Comparison of ENCODE assay signal across 8 cellular contexts in genomic region chr1:23838401-23838866, GRCh38. TPM values are rescaled to one million over a fixed set of nuclear protein-coding genes. Genes with fewer than 3 reads are reported as not detected.
A peak's percentile ranks its signal among the peaks of the same experiment; 100 is the strongest.
DNase-seq lines count a peak whose midpoint lies in the region; ATAC-seq and TF ChIP-seq lines count a peak whose summit lies in the region.

No MANE protein-coding gene starts in this region.

- ATAC-seq in HG02870 (IDR thresholded peaks at IDR 0.05; ENCODE audit: unreplicated experiment) = no peak

- H2BK12ac ChIP-seq in H9 (ENCODE audit: insufficient read length, low read depth, low read length) = no peak overlapping the region

- no peak overlapping the region for H4K5ac ChIP-seq in H9 (ENCODE audit: insufficient read length, low read depth, low read length)

- peak; percentile 67 to 82 (median 73) for DNase-seq in CD4-positive, alpha-beta memory T cell
- DNase-seq in H9 (peak; percentile 64), NCI-H2227 treated with DMSO at 0.1 percent for 48 hours (lab: John Stamatoyannopoulos, UW) (peak; percentile 47), lower leg skin (ENCODE audit: low spot score in 2 of 2) (peak; percentile 40 to 94)
- peak; percentile 90 for DNase-seq in activated CD4-positive, alpha-beta T cell treated with anti-CD3 and anti-CD28 coated beads, Interleukin-2, amount 10 ng/mL, durations not matched to agents 24 days and 14 days
- peak; percentile 50 to 66 (median 51) for DNase-seq in stimulated activated CD4-positive, alpha-beta T cell treated with anti-CD3 and anti-CD28 coated beads, TNF-alpha, amount 100 ng/mL, for 48 hours (ENCODE audit: low read depth in 3 of 3)

- H3K27ac ChIP-seq in CD4-positive, alpha-beta memory T cell (ENCODE audit: low read depth, low read length) = no peak overlapping the region
- H3K27ac ChIP-seq in H9 (ENCODE audit: insufficient read length, low read depth, low read length) = no peak overlapping the region

- H3K4ac ChIP-seq in H9 (ENCODE audit: low read depth, low read length) = no peak overlapping the region

- no peak overlapping the region for H2AK5ac ChIP-seq in H9 (ENCODE audit: insufficient read length, low read length)

- H4K91ac ChIP-seq in H9 (ENCODE audit: insufficient read length, low read depth, low read length) = no peak overlapping the region

- H3K4me1 Mint-ChIP-seq in CD4-positive, alpha-beta memory T cell = peaks cover 5 to 14% (median 11%) of the 10 kb centered on the region in 4 donors
- H3K4me1 Mint-ChIP-seq in H9 = peaks cover 9 to 11% of the 10 kb centered on the region in 2 experiments
- H3K4me1 Mint-ChIP-seq in activated CD4-positive, alpha-beta T cell treated with anti-CD3 and anti-CD28 coated beads, Interleukin-2, amount 10 ng/mL, durations not matched to agents 24 days and 14 days = peaks cover 13% of the 10 kb centered on the region
- peaks cover 23% of the 10 kb centered on the region for H3K4me1 Mint-ChIP-seq in dendritic cell treated with granulocyte-macrophage colony-stimulating factor and Interleukin-4, amounts not matched to agents 40 ng/mL and 50 ng/mL, for 4 days (ENCODE audit: low read depth)

- H3K9me3 ChIP-seq in CD4-positive, alpha-beta memory T cell (ENCODE audit: control insufficient read depth in 1 of 2, low read length in 2 of 2) = no peaks in the 10 kb centered on the region
- H3K9me3 ChIP-seq in H9 (ENCODE audit: control insufficient read depth, low read depth, low read length) = no peaks in the 10 kb centered on the region

- H3K4me2 ChIP-seq in H9 (ENCODE audit: insufficient read depth, insufficient read length, low read length) = peak overlapping the region; percentile 73

- no peak overlapping the region for H3K56ac ChIP-seq in H9 (ENCODE audit: insufficient read length, low read depth, low read length)

- H3T11ph ChIP-seq in H9 (ENCODE audit: low read length) = no peak overlapping the region

- no peak for TF ChIP-seq POLR2A in lower leg skin (IDR thresholded peaks at IDR 0.05)

- no peak overlapping the region for H4K8ac ChIP-seq in H9 (replicated peaks; ENCODE audit: insufficient read length, low read depth, low read length)

- POLR2A ChIA-PET in CD4-positive, alpha-beta memory T cell (lab: Charles Lee; ENCODE audit: partially characterized antibody) = interaction anchor here (0.7 to 1.7 kb wide), 5 partner anchors 9 to 95 kb away, joined by 3 to 8 read pairs (median 3); partner anchors contain the start of genes ELOA and HMGCL

- H2BK15ac ChIP-seq in H9 (ENCODE audit: low read depth, low read length) = no peak overlapping the region

- no peak overlapping the region for H2AFZ ChIP-seq in H9 (ENCODE audit: low read length)

- no peak overlapping the region for H3K14ac ChIP-seq in H9 (ENCODE audit: insufficient read depth, low read length)

- TF ChIP-seq CTCF in H9 (conservative IDR thresholded peaks at IDR 0.05) (no peak), lower leg skin (IDR thresholded peaks at IDR 0.05) (no peak)

- peak overlapping the region in 1 of 2 donors; percentile 49 for H3K4me3 ChIP-seq in CD4-positive, alpha-beta memory T cell (ENCODE audit: low read length in 2 of 2)
- H3K4me3 ChIP-seq in lower leg skin (ENCODE audit: low read depth, poor library complexity, severe bottlenecking) = no peak overlapping the region

- intact Hi-C loops in CD4-positive, alpha-beta memory T cell (cut with micrococcal nuclease) = loop anchor here (1.0 kb wide), 2 partner anchors 30 to 38 kb away; partner anchors contain the start of genes FUCA1 and GALE
- intact Hi-C loops in activated CD4-positive, alpha-beta T cell treated with anti-CD3 and anti-CD28 coated beads, Interleukin-2, amount 10 ng/mL, durations not matched to agents 24 days and 14 days (cut with micrococcal nuclease) = no loop called here
- intact Hi-C loops in dendritic cell treated with granulocyte-macrophage colony-stimulating factor and Interleukin-4, amounts not matched to agents 40 ng/mL and 50 ng/mL, for 4 days (cut with micrococcal nuclease) = loop anchor here (2.0 kb wide), 2 partner anchors 14 to 28 kb away; partner anchors contain the start of gene HMGCL
- intact Hi-C loops in lower leg skin (cut with DNase I; ENCODE audit: low total_unique reads) = no loop called here

- CTCF ChIA-PET in CD4-positive, alpha-beta memory T cell (lab: Charles Lee; ENCODE audit: partially characterized antibody) = interaction anchor here (2.0 kb wide), 1 partner anchor 28 kb away, joined by 6 read pairs; no protein-coding TSS in a partner anchor

- H3K9me3 Mint-ChIP-seq in CD4-positive, alpha-beta memory T cell = no peaks in the 10 kb centered on the region
- H3K9me3 Mint-ChIP-seq in H9 = no peaks in the 10 kb centered on the region
- H3K9me3 Mint-ChIP-seq in activated CD4-positive, alpha-beta T cell treated with anti-CD3 and anti-CD28 coated beads, Interleukin-2, amount 10 ng/mL, durations not matched to agents 24 days and 14 days = no peaks in the 10 kb centered on the region
- H3K9me3 Mint-ChIP-seq in dendritic cell treated with granulocyte-macrophage colony-stimulating factor and Interleukin-4, amounts not matched to agents 40 ng/mL and 50 ng/mL, for 4 days = peaks cover 8% of the 10 kb centered on the region

- H2BK5ac ChIP-seq in H9 (ENCODE audit: insufficient read length, low read length) = no peak overlapping the region

- peaks cover 5 to 12% of the 10 kb centered on the region in 2 donors for H3K27me3 Mint-ChIP-seq in CD4-positive, alpha-beta memory T cell
- H3K27me3 Mint-ChIP-seq in H9 (ENCODE audit: low read depth) = peaks cover 26% of the 10 kb centered on the region
- H3K27me3 Mint-ChIP-seq in activated CD4-positive, alpha-beta T cell treated with anti-CD3 and anti-CD28 coated beads, Interleukin-2, amount 10 ng/mL, durations not matched to agents 24 days and 14 days = peaks cover 13% of the 10 kb centered on the region
- peaks cover 4% of the 10 kb centered on the region for H3K27me3 Mint-ChIP-seq in dendritic cell treated with granulocyte-macrophage colony-stimulating factor and Interleukin-4, amounts not matched to agents 40 ng/mL and 50 ng/mL, for 4 days

- no peaks in the 10 kb centered on the region for H3K36me3 ChIP-seq in CD4-positive, alpha-beta memory T cell (ENCODE audit: insufficient read depth, low read length)

- H3K9ac ChIP-seq in H9 (ENCODE audit: extremely low read depth, insufficient read length, low read length) = no peak overlapping the region

- no peak overlapping the region for H3K23ac ChIP-seq in H9 (ENCODE audit: insufficient read length, low read depth, low read length)

- no peaks in the 10 kb centered on the region for H3K79me1 ChIP-seq in H9 (ENCODE audit: insufficient read depth, low read depth, low read length, poor library complexity, severe bottlenecking)

- H4K20me1 ChIP-seq in H9 (ENCODE audit: control insufficient read depth, insufficient read depth, insufficient read length) = no peaks in the 10 kb centered on the region

- H3K4me3 Mint-ChIP-seq in CD4-positive, alpha-beta memory T cell = peak overlapping the region; percentile 58 to 88 (median 80)
- H3K4me3 Mint-ChIP-seq in H9 = peak overlapping the region; percentile 54 to 80
- H3K4me3 Mint-ChIP-seq in activated CD4-positive, alpha-beta T cell treated with anti-CD3 and anti-CD28 coated beads, Interleukin-2, amount 10 ng/mL, durations not matched to agents 24 days and 14 days = peak overlapping the region; percentile 84
- peak overlapping the region; percentile 69 for H3K4me3 Mint-ChIP-seq in dendritic cell treated with granulocyte-macrophage colony-stimulating factor and Interleukin-4, amounts not matched to agents 40 ng/mL and 50 ng/mL, for 4 days

- H3K27me3 ChIP-seq in CD4-positive, alpha-beta memory T cell (ENCODE audit: insufficient read depth, low read length) = no peaks in the 10 kb centered on the region
- H3K27me3 ChIP-seq in H9 (ENCODE audit: insufficient read depth, low read length) = peaks cover 3% of the 10 kb centered on the region; the same call in 1 of the 2 replicates

- H3K18ac ChIP-seq in H9 (ENCODE audit: insufficient read length, low read depth, low read length) = no peak overlapping the region

- H3K23me2 ChIP-seq in H9 (ENCODE audit: insufficient read length, low read depth, low read length, poor library complexity, severe bottlenecking) = peaks cover 8% of the 10 kb centered on the region

- H3K36me3 Mint-ChIP-seq in CD4-positive, alpha-beta memory T cell = no peaks in the 10 kb centered on the region
- no peaks in the 10 kb centered on the region for H3K36me3 Mint-ChIP-seq in H9 (ENCODE audit: insufficient read depth in 1 of 3, low read depth in 3 of 3)
- H3K36me3 Mint-ChIP-seq in activated CD4-positive, alpha-beta T cell treated with anti-CD3 and anti-CD28 coated beads, Interleukin-2, amount 10 ng/mL, durations not matched to agents 24 days and 14 days (ENCODE audit: low read depth) = no peaks in the 10 kb centered on the region
- H3K36me3 Mint-ChIP-seq in dendritic cell treated with granulocyte-macrophage colony-stimulating factor and Interleukin-4, amounts not matched to agents 40 ng/mL and 50 ng/mL, for 4 days (ENCODE audit: low read depth) = no peaks in the 10 kb centered on the region

- no peak overlapping the region for H2BK120ac ChIP-seq in H9 (ENCODE audit: low read depth, low read length, poor library complexity, severe bottlenecking)

- peak overlapping the region in 4 of 7 donors; percentile 26 to 65 (median 47) for H3K27ac Mint-ChIP-seq in CD4-positive, alpha-beta memory T cell
- no peak overlapping the region for H3K27ac Mint-ChIP-seq in H9
- no peak overlapping the region for H3K27ac Mint-ChIP-seq in activated CD4-positive, alpha-beta T cell treated with anti-CD3 and anti-CD28 coated beads, Interleukin-2, amount 10 ng/mL, durations not matched to agents 24 days and 14 days
- H3K27ac Mint-ChIP-seq in dendritic cell treated with granulocyte-macrophage colony-stimulating factor and Interleukin-4, amounts not matched to agents 40 ng/mL and 50 ng/mL, for 4 days = peak overlapping the region; percentile 58

- peaks cover 8% of the 10 kb centered on the region for H3K4me1 ChIP-seq in CD4-positive, alpha-beta memory T cell (ENCODE audit: insufficient read depth, low read length)
- no peaks in the 10 kb centered on the region; the same call in 1 of the 2 replicates for H3K4me1 ChIP-seq in H9 (ENCODE audit: insufficient read depth, low read length)

- H3K79me2 ChIP-seq in H9 (ENCODE audit: insufficient read depth, low read length) = no peaks in the 10 kb centered on the region

- no peak overlapping the region for H2BK20ac ChIP-seq in H9 (ENCODE audit: low read depth, low read length, poor library complexity, severe bottlenecking)

- no CpG with 5 or more reads among the region's 21 CpGs for WGBS in H9 (ENCODE audit: extremely low coverage, insufficient read length, low lambda C conversion rate)
- 0% methylated on average over 21 of the region's 21 CpGs for WGBS in lower leg skin, 2 donors

RNA-seq across cellular contexts. Expression of gene HMGCL, which starts 13.2 kb away (rescaled TPM):
- total RNA-seq in CD4-positive, alpha-beta memory T cell = 10 to 100 TPM; 36.3 to 38.5 TPM
- polyA plus RNA-seq in CD4-positive, alpha-beta memory T cell = 10 to 100 TPM; 27.8 to 32.3 TPM
- total RNA-seq in H9 (2021) (14.0 and 15.9 TPM in 2 replicates), lower leg skin (10 to 100 TPM; 30.9 to 44.9 (median 36.0) TPM)
- 20.4 and 20.7 TPM in 2 replicates for total RNA-seq in activated CD4-positive, alpha-beta T cell treated with anti-CD3 and anti-CD28 coated beads, Interleukin-2, amount 10 ng/mL, durations not matched to agents 24 days and 14 days

RNA-seq across cellular contexts. Expression of gene FUCA1, which starts 29.7 kb away (rescaled TPM):
- 10 to 100 TPM; 32.7 to 35.0 TPM for total RNA-seq in CD4-positive, alpha-beta memory T cell
- 10 to 100 TPM; 15.8 to 17.3 TPM for polyA plus RNA-seq in CD4-positive, alpha-beta memory T cell
- total RNA-seq in H9 (2021) = 9.1 and 9.4 TPM in 2 replicates
- 3.4 and 3.5 TPM in 2 replicates for total RNA-seq in activated CD4-positive, alpha-beta T cell treated with anti-CD3 and anti-CD28 coated beads, Interleukin-2, amount 10 ng/mL, durations not matched to agents 24 days and 14 days
- 10 to 100 TPM; 11.6 to 23.5 (median 18.7) TPM for total RNA-seq in lower leg skin

RNA-seq across cellular contexts. Expression of gene GALE, which starts 37.9 kb away (rescaled TPM):
- 10 to 100 TPM; 11.2 to 12.0 TPM for total RNA-seq in CD4-positive, alpha-beta memory T cell
- polyA plus RNA-seq in CD4-positive, alpha-beta memory T cell = 10 to 100 TPM; 13.8 to 15.9 TPM
- total RNA-seq in H9 (2021) = 35.1 and 36.0 TPM in 2 replicates
- total RNA-seq in activated CD4-positive, alpha-beta T cell treated with anti-CD3 and anti-CD28 coated beads, Interleukin-2, amount 10 ng/mL, durations not matched to agents 24 days and 14 days = 66.3 and 73.5 TPM in 2 replicates
- total RNA-seq in lower leg skin = 10 to 100 TPM; 12.8 to 39.3 (median 29.5) TPM

RNA-seq across cellular contexts. Expression of gene LYPLA2, which starts 47.5 kb away (rescaled TPM):
- 10 to 100 TPM; 52.6 to 55.8 TPM for total RNA-seq in CD4-positive, alpha-beta memory T cell
- 100 to 1,000 TPM; 110 to 151 TPM for polyA plus RNA-seq in CD4-positive, alpha-beta memory T cell
- total RNA-seq in H9 (2021) (118 and 125 TPM in 2 replicates), lower leg skin (10 to 100 TPM; 57.6 to 76.0 (median 66.7) TPM)
- total RNA-seq in activated CD4-positive, alpha-beta T cell treated with anti-CD3 and anti-CD28 coated beads, Interleukin-2, amount 10 ng/mL, durations not matched to agents 24 days and 14 days = 86.2 and 92.4 TPM in 2 replicates

Comparison
In these comparisons a context has a peak if more than half of its experiments do, and no peak if none do; other contexts are left out.
1. H3K27ac Mint-ChIP-seq: peak in CD4-positive, alpha-beta memory T cell (4 of 7) and dendritic cell treated with granulocyte-macrophage colony-stimulating factor and Interleukin-4, amounts not matched to agents 40 ng/mL and 50 ng/mL, for 4 days (single experiment); none in H9 (0 of 3) and activated CD4-positive, alpha-beta T cell treated with anti-CD3 and anti-CD28 coated beads, Interleukin-2, amount 10 ng/mL, durations not matched to agents 24 days and 14 days (single experiment).
2. intact Hi-C loops: an anchor here in CD4-positive, alpha-beta memory T cell (1.0 kb wide) and dendritic cell treated with granulocyte-macrophage colony-stimulating factor and Interleukin-4, amounts not matched to agents 40 ng/mL and 50 ng/mL, for 4 days (2.0 kb wide); none called in activated CD4-positive, alpha-beta T cell treated with anti-CD3 and anti-CD28 coated beads, Interleukin-2, amount 10 ng/mL, durations not matched to agents 24 days and 14 days and lower leg skin.
3. Peak in every context shown above with its lines, with median percentiles within 50 percentile points of each other: DNase-seq and H3K4me3 Mint-ChIP-seq.